Comparison of ENCODE assay signal across 8 cellular contexts in the genomic region with DNA sequence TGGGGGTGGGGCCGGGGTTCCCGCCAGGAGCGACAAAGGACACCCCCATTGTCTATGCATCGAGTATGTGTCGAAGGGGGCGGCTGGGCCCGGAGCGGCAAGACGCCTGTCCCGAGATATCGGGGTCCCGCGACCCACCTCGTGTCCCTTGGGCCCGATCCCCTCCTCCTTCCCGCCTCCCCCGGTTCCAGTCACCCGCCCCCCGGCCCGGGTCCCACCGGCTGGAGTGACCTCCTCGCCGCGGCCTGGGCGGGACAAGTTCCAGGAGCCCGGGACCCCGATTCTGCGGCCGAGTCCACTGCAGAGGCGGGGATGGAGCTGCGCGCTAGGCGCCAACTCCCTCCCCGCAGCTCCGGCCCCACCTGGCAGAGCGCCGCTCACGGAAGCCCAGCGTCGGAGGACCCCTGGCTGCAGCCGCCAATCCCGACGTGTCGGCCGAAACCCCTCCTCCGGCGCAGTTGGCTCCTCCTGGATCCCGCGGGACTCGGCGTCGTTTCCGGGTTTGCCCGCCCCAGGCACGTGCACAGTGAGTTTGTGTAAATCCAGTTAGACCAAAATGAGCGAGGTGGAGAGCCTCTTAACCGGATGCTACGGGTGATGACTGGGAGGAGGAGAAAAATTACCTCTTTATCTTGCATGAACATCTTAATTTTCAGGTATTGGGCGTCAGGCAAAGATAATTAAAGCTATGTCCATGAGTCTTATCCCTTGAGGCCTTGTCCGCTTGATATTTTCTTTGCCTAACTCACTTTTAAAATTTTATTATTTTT.
DNase-seq lines count a peak whose midpoint lies in the region; TF ChIP-seq lines count a peak whose summit lies in the region.

NMRAL1 (minus strand) TSS at position 434 of the 770 bp plus-strand sequence. CDS start 493 bp downstream, outside the sequence.

- peaks cover 4% of the 10 kb centered on the region for H3K36me3 Mint-ChIP-seq in nephron progenitor cell (ENCODE audit: low read depth)
- H3K36me3 Mint-ChIP-seq in stimulated activated naive CD8-positive, alpha-beta T cell treated with anti-CD3 and anti-CD28 coated beads, Interleukin-15, Interleukin-2, amounts not matched to agents 100 ng/mL and 50 ng/mL, for 24 hours (ENCODE audit: low read depth) = peaks cover 16% of the 10 kb centered on the region

- no peak for TF ChIP-seq CTCF in nephron progenitor cell (IDR thresholded peaks at IDR 0.05)

- TF ChIP-seq POLR2A in GM19099 (IDR thresholded peaks at IDR 0.05; ENCODE audit: extremely low read depth, insufficient read length, low read depth) = peak; percentile 85

- H3K9me3 Mint-ChIP-seq in nephron progenitor cell = peaks cover 15% of the 10 kb centered on the region
- H3K9me3 Mint-ChIP-seq in stimulated activated naive CD8-positive, alpha-beta T cell treated with anti-CD3 and anti-CD28 coated beads, Interleukin-15, Interleukin-2, amounts not matched to agents 100 ng/mL and 50 ng/mL, for 24 hours = no peaks in the 10 kb centered on the region

- peak within 1 kb of the TSS; percentile 77 for H3K4me3 Mint-ChIP-seq in nephron progenitor cell
- H3K4me3 Mint-ChIP-seq in stimulated activated naive CD8-positive, alpha-beta T cell treated with anti-CD3 and anti-CD28 coated beads, Interleukin-15, Interleukin-2, amounts not matched to agents 100 ng/mL and 50 ng/mL, for 24 hours = peak within 1 kb of the TSS; percentile 89

- H3K27me3 Mint-ChIP-seq in nephron progenitor cell (ENCODE audit: low read depth, poor library complexity) = peaks cover 20% of the 10 kb centered on the region
- H3K27me3 Mint-ChIP-seq in stimulated activated naive CD8-positive, alpha-beta T cell treated with anti-CD3 and anti-CD28 coated beads, Interleukin-15, Interleukin-2, amounts not matched to agents 100 ng/mL and 50 ng/mL, for 24 hours = no peaks in the 10 kb centered on the region

- H3K27ac Mint-ChIP-seq in nephron progenitor cell = peak within 1 kb of the TSS; percentile 57
- peak within 1 kb of the TSS; percentile 96 for H3K27ac Mint-ChIP-seq in stimulated activated naive CD8-positive, alpha-beta T cell treated with anti-CD3 and anti-CD28 coated beads, Interleukin-15, Interleukin-2, amounts not matched to agents 100 ng/mL and 50 ng/mL, for 24 hours

- peaks cover 20% of the 10 kb centered on the region for H3K4me1 Mint-ChIP-seq in nephron progenitor cell
- peaks cover 44% of the 10 kb centered on the region for H3K4me1 Mint-ChIP-seq in stimulated activated naive CD8-positive, alpha-beta T cell treated with anti-CD3 and anti-CD28 coated beads, Interleukin-15, Interleukin-2, amounts not matched to agents 100 ng/mL and 50 ng/mL, for 24 hours (ENCODE audit: low read depth)

- DNase-seq in AG08396 (ENCODE audit: low spot score) (peak; percentile 88), KBM-7 (peak; percentile 96), SHP77 (lab: John Stamatoyannopoulos, UW) (peak; percentile 94 to 97), fibroblast of the conjunctiva (ENCODE audit: low read depth) (peak; percentile 82), nephron progenitor cell (peak; percentile 75)
- peak; percentile 95 for DNase-seq in activated effector memory CD4-positive, alpha-beta T cell treated with anti-CD3 and anti-CD28 coated beads, Interleukin-2, amount 50 U/mL, for 16 hours

- in situ Hi-C loops in KBM-7 (cut with MboI; ENCODE audit: low pct_unique_long_range_greater_than_20kb, low sequenced_read_pairs) = no loop called here

Comparison
In these comparisons a context has a peak if more than half of its experiments do, and no peak if none do; other contexts are left out.
1. Peak in every context shown above with its lines: DNase-seq.